18 cellular contexts compared by ENCODE assay signal in genomic region chr6:139270249-139270648, GRCh38. TPM values are rescaled to one million over a fixed set of nuclear protein-coding genes. Genes with fewer than 3 reads are reported as not detected.
A peak's percentile ranks its signal among the peaks of the same experiment; 100 is the strongest.
DNase-seq lines count a peak whose midpoint lies in the region; ATAC-seq and TF ChIP-seq lines count a peak whose summit lies in the region.
"Had no signal": no experiment of that assay in that cellular context is flagged by ENCODE, and none has a peak within 500 bp of the region (broad histone marks: within the 10 kb centered on the region; RNA-seq: fewer than 3 reads in every experiment).

No MANE protein-coding gene starts in this region.

- DNase-seq in GM12865 (ENCODE audit: low read depth) (no peak), SW480 (ENCODE audit: low spot score) (no peak), hippocampal formation (lab: John Stamatoyannopoulos, UW) (no peak), COLO668 (lab: John Stamatoyannopoulos, UW; ENCODE audit: unreplicated experiment) (no peak), SW 1271 (lab: John Stamatoyannopoulos, UW) (no peak)
- DNase-seq: DMS 273 treated with DMSO at 0.1 percent for 48 hours, GF-D8, NCI-H1417 treated with DMSO at 0.1 percent for 48 hours, NCI-H1930, NCI-H2171, NCI-H446 had no signal

- peak; percentile 13 for ATAC-seq in HG03378 (IDR thresholded peaks at IDR 0.05; ENCODE audit: unreplicated experiment)

- peaks cover 12 to 31% (median 29%) of the 10 kb centered on the region in 3 donors for H3K36me3 ChIP-seq in skeletal muscle tissue (ENCODE audit: control insufficient read depth in 3 of 3, insufficient read depth in 3 of 3, low read length in 3 of 3)

- no peak overlapping the region for H3K9ac ChIP-seq in skeletal muscle tissue (ENCODE audit: low read depth in 1 of 3, low read length in 3 of 3)

- no peaks in the 10 kb centered on the region for H3K9me3 ChIP-seq in skeletal muscle tissue (ENCODE audit: control insufficient read depth in 3 of 3, low read length in 3 of 3)

- 0 out of 2 replicates have a peak, but pooled peaks have one; percentile 26 for TF ChIP-seq POLR2A in Raji (IDR thresholded peaks at IDR 0.05; ENCODE audit: insufficient read depth, low read depth, low read length)

- no peaks in the 10 kb centered on the region for H3K27me3 ChIP-seq in skeletal muscle tissue (ENCODE audit: control insufficient read depth in 3 of 3, insufficient read depth in 3 of 3, low read length in 3 of 3)

- H3K27ac ChIP-seq in skeletal muscle tissue (ENCODE audit: low read depth, low read length), result peak overlapping the region; percentile 38
- H3K27ac ChIP-seq: C4-2B, HL-60, SK-N-MC had no signal

- no peak for TF ChIP-seq CTCF in GM12865 (IDR thresholded peaks at IDR 0.05; ENCODE audit: insufficient read depth, low read depth, low read length, missing control alignments)

- H3K4me1 ChIP-seq in skeletal muscle tissue (ENCODE audit: control insufficient read depth in 3 of 3, insufficient read depth in 3 of 3, low read length in 3 of 3), result peaks cover 9 to 17% (median 11%) of the 10 kb centered on the region in 3 donors

- peak overlapping the region; percentile 13 for H3K4me3 ChIP-seq in GM12865 (ENCODE audit: low read depth, low read length)
- H3K4me3 ChIP-seq in skeletal muscle tissue (ENCODE audit: low read length in 3 of 3), result no peak overlapping the region
- H3K4me3 ChIP-seq: SK-N-MC had no signal

RNA-seq across cellular contexts. Expression of gene TXLNB, which starts 21.5 kb away (rescaled TPM):
- 60.0 TPM for total RNA-seq in skeletal muscle tissue
- total RNA-seq: A673 had no signal
